8 cellular contexts compared by ENCODE assay signal in genomic region chr7:48089415-48089975, GRCh38. TPM values are rescaled to one million over a fixed set of nuclear protein-coding genes. Genes with fewer than 3 reads are reported as not detected.
DNase-seq lines count a peak whose midpoint lies in the region; ATAC-seq and TF ChIP-seq lines count a peak whose summit lies in the region.

No MANE protein-coding gene starts in this region.

- H3K4me1 ChIP-seq in colonic mucosa, result peaks cover 6% of the 10 kb centered on the region

- peak overlapping the region; percentile 73 to 81 for H3K9ac ChIP-seq in colonic mucosa (ENCODE audit: low read depth in 2 of 2, low read length in 2 of 2)

- ATAC-seq in GM19372 (IDR thresholded peaks at IDR 0.05; ENCODE audit: low read depth, unreplicated experiment) (peak; percentile 12), HG03442 (IDR thresholded peaks at IDR 0.05; ENCODE audit: unreplicated experiment) (peak; percentile 6)

- TF ChIP-seq CTCF in colonic mucosa (IDR thresholded peaks at IDR 0.05), result no peak

- no peak for TF ChIP-seq POLR2A in erythroblast (IDR thresholded peaks at IDR 0.05; ENCODE audit: low read length)

- DNase-seq in Ammon's horn (ENCODE audit: low spot score) (peak; percentile 53), T-helper 9 cell (peak; percentile 55), colonic mucosa (peak; percentile 70), medulla oblongata (ENCODE audit: extremely low spot score) (peak; percentile 12), erythroblast (lab: John Stamatoyannopoulos, UW) (no peak)
- DNase-seq in stimulated activated naive CD4-positive, alpha-beta T cell treated with Interleukin-2 at 50 U/mL for 16 hours (lab: John Stamatoyannopoulos, UW), result peak; percentile 64

- H3K36me3 ChIP-seq in colonic mucosa, result no peaks in the 10 kb centered on the region

- H3K27me3 ChIP-seq in colonic mucosa, result no peaks in the 10 kb centered on the region

- H3K27ac ChIP-seq in colonic mucosa, result peak overlapping the region; percentile 91

- H3K4me3 ChIP-seq in colonic mucosa, result peak overlapping the region; percentile 78

- intact Hi-C loops in colonic mucosa (cut with DNase I), result no loop called here

- no peaks in the 10 kb centered on the region for H3K9me3 ChIP-seq in colonic mucosa

RNA-seq across cellular contexts. Expression of gene UPP1, which starts 0.4 kb away (rescaled TPM):
- total RNA-seq in colonic mucosa, result 10 to 100 TPM; 34.0 to 41.9 TPM

RNA-seq across cellular contexts. Expression of gene C7orf57, which starts 54.2 kb away (rescaled TPM):
- total RNA-seq in colonic mucosa, result under 1 TPM in 1 of 2 donors, not detected in 1; 0.24 TPM

Comparison
In these comparisons a context has a peak if more than half of its experiments do, and no peak if none do; other contexts are left out.
1. DNase-seq: peak in Ammon's horn (single experiment), T-helper 9 cell (single experiment), colonic mucosa (single experiment), medulla oblongata (single experiment) and stimulated activated naive CD4-positive, alpha-beta T cell treated with Interleukin-2 at 50 U/mL for 16 hours (single experiment); none in erythroblast (0 of 2).